Comparison of ENCODE assay signal across 8 cellular contexts in genomic region chrX:148310402-148311200, GRCh38.
A peak's percentile ranks its signal among the peaks of the same experiment; 100 is the strongest.
DNase-seq lines count a peak whose midpoint lies in the region; ATAC-seq and TF ChIP-seq lines count a peak whose summit lies in the region.

No MANE protein-coding gene starts in this region.

- DNase-seq in AML-193 (lab: John Stamatoyannopoulos, UW) (peak; percentile 61 to 65), OCI-LY7 (ENCODE audit: low spot score) (peak; percentile 85), EL (no peak), HT-29 (ENCODE audit: low spot score) (no peak), NCI-H146 (lab: John Stamatoyannopoulos, UW) (no peak), right lobe of liver (no peak)
- DNase-seq in activated naive CD4-positive, alpha-beta T cell treated with anti-CD3 and anti-CD28 coated beads, Interleukin-2, amount 50 U/mL, for 72 hours (ENCODE audit: low spot score in 2 of 2), result peak in 1 of 2 donors; percentile 40

- TF ChIP-seq CTCF in OCI-LY7 (conservative IDR thresholded peaks at IDR 0.05; ENCODE audit: low read length), result no peak
- TF ChIP-seq CTCF in right lobe of liver (IDR thresholded peaks at IDR 0.05), result no peak

- intact Hi-C loops in OCI-LY7 (cut with micrococcal nuclease; ENCODE audit: unreplicated experiment) (loop anchor here (5.0 kb wide), 2 partner anchors 72 to 212 kb away; no protein-coding TSS in a partner anchor), right lobe of liver (cut with DNase I) (no loop called here)

- H3K9me3 Mint-ChIP-seq in activated naive CD4-positive, alpha-beta T cell treated with anti-CD3 and anti-CD28 coated beads, Interleukin-2, amount 50 U/mL, for 72 hours, result no peaks in the 10 kb centered on the region

- H3K79me2 ChIP-seq in OCI-LY7 (ENCODE audit: insufficient read depth, low read depth, low read length), result no peaks in the 10 kb centered on the region

- BruUV-seq in OCI-LY7 (replicated peaks; lab: Mats Ljungman, UMichigan), result no TSS peak

- peaks cover 0 to 6% of the 10 kb centered on the region in 2 donors for H3K36me3 Mint-ChIP-seq in activated naive CD4-positive, alpha-beta T cell treated with anti-CD3 and anti-CD28 coated beads, Interleukin-2, amount 50 U/mL, for 72 hours

- H3K9me3 ChIP-seq in OCI-LY7 (ENCODE audit: low read length) (no peaks in the 10 kb centered on the region), right lobe of liver (no peaks in the 10 kb centered on the region)

- POLR2A ChIA-PET in OCI-LY7 (lab: Charles Lee), result interaction anchor here (0.5 to 1.4 kb wide), 7 partner anchors 21 to 448 kb away, joined by 3 read pairs; no protein-coding TSS in a partner anchor

- no peaks in the 10 kb centered on the region for H3K36me3 ChIP-seq in OCI-LY7 (ENCODE audit: insufficient read depth, low read length)
- no peaks in the 10 kb centered on the region for H3K36me3 ChIP-seq in right lobe of liver

- ATAC-seq in GM21619 (IDR thresholded peaks at IDR 0.05; ENCODE audit: unreplicated experiment) (peak; percentile 92), right lobe of liver (no peak)
- ATAC-seq in activated naive CD4-positive, alpha-beta T cell treated with anti-CD3 and anti-CD28 coated beads, Interleukin-2, amount 50 U/mL, for 72 hours, result peak; percentile 87 to 93

- no peaks in the 10 kb centered on the region for H3K9me2 ChIP-seq in OCI-LY7 (ENCODE audit: insufficient read depth, low read length)

- H3K27me3 ChIP-seq in right lobe of liver, result no peaks in the 10 kb centered on the region

- 56% methylated on average over 2 of the region's 2 CpGs for WGBS in right lobe of liver (ENCODE audit: insufficient coverage, low coverage, low lambda C conversion rate, missing lambda C conversion rate)

- peak overlapping the region; percentile 69 for H3K4me2 ChIP-seq in OCI-LY7 (ENCODE audit: low read length)

- no peaks in the 10 kb centered on the region for H4K20me1 ChIP-seq in OCI-LY7 (ENCODE audit: insufficient read depth, low read length)

- CTCF ChIA-PET in OCI-LY7 (lab: Charles Lee; ENCODE audit: unreplicated experiment), result no interaction called here

- H3K27ac ChIP-seq in OCI-LY7 (ENCODE audit: low read depth, low read length, poor library complexity, severe bottlenecking), result peak overlapping the region; percentile 86
- no peak overlapping the region for H3K27ac ChIP-seq in right lobe of liver

- no peak overlapping the region for H3K27ac Mint-ChIP-seq in activated naive CD4-positive, alpha-beta T cell treated with anti-CD3 and anti-CD28 coated beads, Interleukin-2, amount 50 U/mL, for 72 hours

- H3K4me1 ChIP-seq in OCI-LY7 (ENCODE audit: insufficient read depth, low read length, poor library complexity, severe bottlenecking) (peaks cover 39% of the 10 kb centered on the region), right lobe of liver (no peaks in the 10 kb centered on the region)

- H3K4me3 ChIP-seq in OCI-LY7 (ENCODE audit: low read depth, low read length, poor library complexity, severe bottlenecking) (peak overlapping the region; percentile 24), right lobe of liver (no peak overlapping the region)

- TF ChIP-seq POLR2A in right lobe of liver (IDR thresholded peaks at IDR 0.05), result no peak

- H2AFZ ChIP-seq in OCI-LY7 (ENCODE audit: low read length), result peak overlapping the region; percentile 68; the same call in 1 of the 2 replicates

Comparison
In these comparisons a context has a peak if more than half of its experiments do, and no peak if none do; other contexts are left out.
1. DNase-seq: peak in AML-193 (2 of 2) and OCI-LY7 (single experiment); none in EL (single experiment), HT-29 (single experiment), NCI-H146 (single experiment) and right lobe of liver (0 of 3).
2. ATAC-seq: peak in GM21619 (single experiment) and activated naive CD4-positive, alpha-beta T cell treated with anti-CD3 and anti-CD28 coated beads, Interleukin-2, amount 50 U/mL, for 72 hours (2 of 2); none in right lobe of liver (0 of 4).